Comparison of ENCODE assay signal across 17 cellular contexts in genomic region chr19:14553042-14553938, GRCh38. TPM values are rescaled to one million over a fixed set of nuclear protein-coding genes. Genes with fewer than 3 reads are reported as not detected.
A peak's percentile ranks its signal among the peaks of the same experiment; 100 is the strongest.
DNase-seq lines count a peak whose midpoint lies in the region; ATAC-seq and TF ChIP-seq lines count a peak whose summit lies in the region.
"Had no signal": no experiment of that assay in that cellular context is flagged by ENCODE, and none has a peak within 500 bp of the region (broad histone marks: within the 10 kb centered on the region; RNA-seq: fewer than 3 reads in every experiment).

No MANE protein-coding gene starts in this region.

- H3K27me3 Mint-ChIP-seq in neural progenitor cell (ENCODE audit: insufficient read depth, low read depth): no peaks in the 10 kb centered on the region
- H3K27me3 Mint-ChIP-seq: dendritic cell treated with granulocyte-macrophage colony-stimulating factor and Interleukin-4, amounts not matched to agents 40 ng/mL and 50 ng/mL, for 4 days had no signal

- peaks cover 63 to 95% (median 86%) of the 10 kb centered on the region in 10 experiments for H3K4me1 ChIP-seq in BLaER1 treated with 17β-estradiol and CSF1 and Interleukin-3, amounts not matched to agents 10 nM and 100 nM
- H3K4me1 ChIP-seq in neural progenitor cell: peaks cover 2% of the 10 kb centered on the region

- no peak for ATAC-seq in HG02852 (IDR thresholded peaks at IDR 0.05; ENCODE audit: unreplicated experiment)
- ATAC-seq: heart right ventricle, mucosa of descending colon had no signal

- H3K4me3 Mint-ChIP-seq in neural progenitor cell: no peak overlapping the region
- H3K4me3 Mint-ChIP-seq: dendritic cell treated with granulocyte-macrophage colony-stimulating factor and Interleukin-4, amounts not matched to agents 40 ng/mL and 50 ng/mL, for 4 days had no signal

- peak overlapping the region in 9 of 11 experiments; percentile 37 to 81 (median 65); a peak in 17 of 22 replicates for H3K27ac ChIP-seq in BLaER1 treated with 17β-estradiol and CSF1 and Interleukin-3, amounts not matched to agents 10 nM and 100 nM
- H3K27ac ChIP-seq in dorsolateral prefrontal cortex: peak overlapping the region in 58 of 59 donors; percentile 5 to 97 (median 87)
- no peak overlapping the region for H3K27ac ChIP-seq in neural progenitor cell
- H3K27ac ChIP-seq: GM23248 had no signal

- TF ChIP-seq CTCF in dorsolateral prefrontal cortex (IDR thresholded peaks at IDR 0.05 in 54 of 56, conservative IDR thresholded peaks at IDR 0.05 in 2 of 56; ENCODE audit: low read depth in 1 of 56, partially characterized antibody in 56 of 56) (no peak), neural progenitor cell (IDR thresholded peaks at IDR 0.05) (no peak)

- peak overlapping the region; percentile 53 to 93 (median 88) for H3K4me2 ChIP-seq in BLaER1 treated with 17β-estradiol and CSF1 and Interleukin-3, amounts not matched to agents 10 nM and 100 nM
- H3K4me2 ChIP-seq in neural progenitor cell: no peak overlapping the region

- peaks cover 10 to 29% (median 15%) of the 10 kb centered on the region in 11 experiments; a peak in 18 of 22 replicates for H3K36me3 ChIP-seq in BLaER1 treated with 17β-estradiol and CSF1 and Interleukin-3, amounts not matched to agents 10 nM and 100 nM
- H3K36me3 ChIP-seq in H7 (replicated peaks; ENCODE audit: control insufficient read depth, insufficient read depth, low read length) (no peaks in the 10 kb centered on the region), neural progenitor cell (no peaks in the 10 kb centered on the region)

- DNase-seq in H7 (peak; percentile 41), dorsolateral prefrontal cortex (peak in 1 of 10 donors; percentile 74), neural progenitor cell (ENCODE audit: low spot score) (no peak), NCI-H1092 (lab: John Stamatoyannopoulos, UW) (no peak)
- DNase-seq in activated effector memory CD4-positive, alpha-beta T cell treated with Interleukin-2 at 50 U/mL for 16 hours: no peak
- no peak for DNase-seq in stimulated activated CD4-positive, alpha-beta T cell treated with anti-CD3 and anti-CD28 coated beads, Interleukin-2, amount 100 ng/mL, for 48 hours
- DNase-seq: DMS 273 treated with DMSO at 0.1 percent for 48 hours; GM23248; heart right ventricle; kidney glomerular epithelial cell; mucosa of descending colon; posterior cingulate gyrus; stimulated activated CD4-positive, alpha-beta T cell treated with anti-CD3 and anti-CD28 coated beads, Interleukin-12 subunit alpha, Interleukin-12 subunit beta, amount 100 ng/mL, for 4 hours had no signal

- no peak overlapping the region for H3K27ac Mint-ChIP-seq in neural progenitor cell
- H3K27ac Mint-ChIP-seq: activated T-helper 2 cell treated with anti-CD3 and anti-CD28 coated beads, Interferon-gamma antibody, Interleukin-2, Interleukin-4, amounts not matched to agents 10 μg/mL and 5 μg/mL and 100 μg/mL, durations not matched to agents 14 hours and 24 hours and 36 hours; dendritic cell treated with granulocyte-macrophage colony-stimulating factor and Interleukin-4, amounts not matched to agents 40 ng/mL and 50 ng/mL, for 4 days had no signal

- intact Hi-C loops in dorsolateral prefrontal cortex (cut with DNase I): loop anchor here in 1 of 2 donors (5.0 kb wide), 1 partner anchor 56 kb away; the partner anchor contains the start of gene GIPC1

- peaks cover 9% of the 10 kb centered on the region for H3K36me3 Mint-ChIP-seq in neural progenitor cell

- peaks cover 18 to 71% (median 49%) of the 10 kb centered on the region in 11 experiments; a peak in 18 of 22 replicates for H4K20me1 ChIP-seq in BLaER1 treated with 17β-estradiol and CSF1 and Interleukin-3, amounts not matched to agents 10 nM and 100 nM
- peaks cover 74% of the 10 kb centered on the region for H4K20me1 ChIP-seq in neural progenitor cell (ENCODE audit: low read depth)

- H3K4me3 ChIP-seq in BLaER1 treated with 17β-estradiol and CSF1 and Interleukin-3, amounts not matched to agents 10 nM and 100 nM: no peak overlapping the region
- H3K4me3 ChIP-seq in H7 (ENCODE audit: insufficient read depth, low read depth, low read length): no peak overlapping the region
- no peak overlapping the region for H3K4me3 ChIP-seq in dorsolateral prefrontal cortex
- H3K4me3 ChIP-seq in neural progenitor cell: no peak overlapping the region
- H3K4me3 ChIP-seq: GM23248, heart right ventricle, mucosa of descending colon had no signal

- H2AFZ ChIP-seq in neural progenitor cell (replicated peaks): no peak overlapping the region
- H2AFZ ChIP-seq: GM23248 had no signal

- no peaks in the 10 kb centered on the region for H3K27me3 ChIP-seq in BLaER1 treated with 17β-estradiol and CSF1 and Interleukin-3, amounts not matched to agents 10 nM and 100 nM
- no peaks in the 10 kb centered on the region for H3K27me3 ChIP-seq in H7 (ENCODE audit: control insufficient read depth, insufficient read depth, low read length)
- no peaks in the 10 kb centered on the region for H3K27me3 ChIP-seq in dorsolateral prefrontal cortex
- H3K27me3 ChIP-seq in neural progenitor cell: no peaks in the 10 kb centered on the region
- H3K27me3 ChIP-seq: heart right ventricle had no signal

- H3K9ac ChIP-seq in BLaER1 treated with 17β-estradiol and CSF1 and Interleukin-3, amounts not matched to agents 10 nM and 100 nM: peak overlapping the region in 9 of 11 experiments; percentile 32 to 73 (median 59); a peak in 15 of 22 replicates
- H3K9ac ChIP-seq in neural progenitor cell: peak overlapping the region; percentile 32
- H3K9ac ChIP-seq: GM23248 had no signal

- peaks cover 23% of the 10 kb centered on the region for H3K4me1 Mint-ChIP-seq in neural progenitor cell

- H3K79me2 ChIP-seq in neural progenitor cell (ENCODE audit: low read depth): peaks cover 75% of the 10 kb centered on the region

- H3K9me3 ChIP-seq in BLaER1 treated with 17β-estradiol and CSF1 and Interleukin-3, amounts not matched to agents 10 nM and 100 nM (replicated peaks in 1 of 11): no peaks in the 10 kb centered on the region
- no peaks in the 10 kb centered on the region for H3K9me3 ChIP-seq in neural progenitor cell (ENCODE audit: low read depth)
- H3K9me3 ChIP-seq: heart right ventricle, mucosa of descending colon had no signal

- no peaks in the 10 kb centered on the region for H3K9me3 Mint-ChIP-seq in neural progenitor cell
- H3K9me3 Mint-ChIP-seq: activated T-helper 2 cell treated with anti-CD3 and anti-CD28 coated beads, Interferon-gamma antibody, Interleukin-2, Interleukin-4, amounts not matched to agents 10 μg/mL and 5 μg/mL and 100 μg/mL, durations not matched to agents 14 hours and 24 hours and 36 hours; dendritic cell treated with granulocyte-macrophage colony-stimulating factor and Interleukin-4, amounts not matched to agents 40 ng/mL and 50 ng/mL, for 4 days had no signal

- H3F3A ChIP-seq in neural progenitor cell (ENCODE audit: low read depth): peaks cover 17% of the 10 kb centered on the region

RNA-seq across cellular contexts. Expression of gene NDUFB7, which starts 18.6 kb away (rescaled TPM):
- total RNA-seq in H7 (2014; rRNA removed; shearing (Covaris generic)): 332 and 343 TPM in 2 replicates
- total RNA-seq in dorsolateral prefrontal cortex (100 to 1,000 TPM; 107 to 236 (median 166) TPM), neural progenitor cell (ENCODE audit: low replicate concordance) (38.0 and 177 TPM in 2 replicates)

RNA-seq across cellular contexts. Expression of gene TECR, which starts 23.9 kb away (rescaled TPM):
- total RNA-seq in H7 (2014; rRNA removed; shearing (Covaris generic)): 88.2 and 99.4 TPM in 2 replicates
- total RNA-seq in dorsolateral prefrontal cortex (100 to 1,000 TPM; 169 to 287 (median 205) TPM), neural progenitor cell (ENCODE audit: low replicate concordance) (41.9 and 96.4 TPM in 2 replicates)

RNA-seq across cellular contexts. Expression of gene CLEC17A, which starts 29.6 kb away (rescaled TPM):
- total RNA-seq in H7 (2014; rRNA removed; shearing (Covaris generic)): not detected in 2 replicates
- total RNA-seq in dorsolateral prefrontal cortex (1 to 10 TPM in 29 of 120 experiments, under 1 TPM in 70, not detected in 21; 0.20 to 3.3 (median 0.75) TPM), neural progenitor cell (ENCODE audit: low replicate concordance) (0.31 TPM in 1 of 2 replicates, not detected in the other)
- total RNA-seq: GM23248 had no signal

RNA-seq across cellular contexts. Expression of gene DNAJB1, which starts 35.1 kb away (rescaled TPM):
- total RNA-seq in H7 (2014; rRNA removed; shearing (Covaris generic)): 44.6 and 46.9 TPM in 2 replicates
- total RNA-seq in dorsolateral prefrontal cortex: 1,000 to 10,000 TPM in 2 of 120 experiments, 100 to 1,000 TPM in 67, 10 to 100 TPM in 51; 67.5 to 1,486 (median 107) TPM
- total RNA-seq in neural progenitor cell (ENCODE audit: low replicate concordance): 61.4 and 61.9 TPM in 2 replicates

RNA-seq across cellular contexts. Expression of gene GIPC1, which starts 57.4 kb away (rescaled TPM):
- total RNA-seq in H7 (2014; rRNA removed; shearing (Covaris generic)): 97.8 and 116 TPM in 2 replicates
- total RNA-seq in dorsolateral prefrontal cortex (100 to 1,000 TPM in 13 of 120 experiments, 10 to 100 TPM in 107; 54.9 to 112 (median 87.4) TPM), neural progenitor cell (ENCODE audit: low replicate concordance) (23.6 and 83.6 TPM in 2 replicates)
